ENCODE assay signal across 2 cellular contexts in genomic region chr7:123424463-123424862, GRCh38.
TF ChIP-seq lines count a peak whose summit lies in the region.

No MANE protein-coding gene starts in this region.

TF ChIP-seq in HEK293, 187 proteins besides CTCF, POLR2A, EP300 and RAD21:
- no peak for TF ChIP-seq ZNF140 (tag by site-specific recombination; IDR thresholded peaks at IDR 0.05)
- no peak for TF ChIP-seq ZNF350 (tag by site-specific recombination; IDR thresholded peaks at IDR 0.05)
- peak; percentile 69; the same call in 1 of the 2 replicates for TF ChIP-seq ZNF707 (tag by site-specific recombination; IDR thresholded peaks at IDR 0.05)
- TF ChIP-seq TCF7L2 (IDR thresholded peaks at IDR 0.05; ENCODE audit: borderline replicate concordance, low read depth, low read length): no peak
TF ChIP-seq in HEK293: peak in this region for 1.

TF ChIP-seq in K562, 482 proteins besides CTCF, POLR2A, EP300 and RAD21:
- TF ChIP-seq, protein P1, sequence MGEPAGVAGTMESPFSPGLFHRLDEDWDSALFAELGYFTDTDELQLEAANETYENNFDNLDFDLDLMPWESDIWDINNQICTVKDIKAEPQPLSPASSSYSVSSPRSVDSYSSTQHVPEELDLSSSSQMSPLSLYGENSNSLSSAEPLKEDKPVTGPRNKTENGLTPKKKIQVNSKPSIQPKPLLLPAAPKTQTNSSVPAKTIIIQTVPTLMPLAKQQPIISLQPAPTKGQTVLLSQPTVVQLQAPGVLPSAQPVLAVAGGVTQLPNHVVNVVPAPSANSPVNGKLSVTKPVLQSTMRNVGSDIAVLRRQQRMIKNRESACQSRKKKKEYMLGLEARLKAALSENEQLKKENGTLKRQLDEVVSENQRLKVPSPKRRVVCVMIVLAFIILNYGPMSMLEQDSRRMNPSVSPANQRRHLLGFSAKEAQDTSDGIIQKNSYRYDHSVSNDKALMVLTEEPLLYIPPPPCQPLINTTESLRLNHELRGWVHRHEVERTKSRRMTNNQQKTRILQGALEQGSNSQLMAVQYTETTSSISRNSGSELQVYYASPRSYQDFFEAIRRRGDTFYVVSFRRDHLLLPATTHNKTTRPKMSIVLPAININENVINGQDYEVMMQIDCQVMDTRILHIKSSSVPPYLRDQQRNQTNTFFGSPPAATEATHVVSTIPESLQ (CRISPR knock-in tag; IDR thresholded peaks at IDR 0.05): no peak
- TF ChIP-seq FOSL1 (tag; conservative IDR thresholded peaks at IDR 0.05) (no peak), ZNF707 (CRISPR knock-in tag; conservative IDR thresholded peaks at IDR 0.05) (peak; percentile 69; the same call in 1 of the 2 replicates)
